In the genomic region with DNA sequence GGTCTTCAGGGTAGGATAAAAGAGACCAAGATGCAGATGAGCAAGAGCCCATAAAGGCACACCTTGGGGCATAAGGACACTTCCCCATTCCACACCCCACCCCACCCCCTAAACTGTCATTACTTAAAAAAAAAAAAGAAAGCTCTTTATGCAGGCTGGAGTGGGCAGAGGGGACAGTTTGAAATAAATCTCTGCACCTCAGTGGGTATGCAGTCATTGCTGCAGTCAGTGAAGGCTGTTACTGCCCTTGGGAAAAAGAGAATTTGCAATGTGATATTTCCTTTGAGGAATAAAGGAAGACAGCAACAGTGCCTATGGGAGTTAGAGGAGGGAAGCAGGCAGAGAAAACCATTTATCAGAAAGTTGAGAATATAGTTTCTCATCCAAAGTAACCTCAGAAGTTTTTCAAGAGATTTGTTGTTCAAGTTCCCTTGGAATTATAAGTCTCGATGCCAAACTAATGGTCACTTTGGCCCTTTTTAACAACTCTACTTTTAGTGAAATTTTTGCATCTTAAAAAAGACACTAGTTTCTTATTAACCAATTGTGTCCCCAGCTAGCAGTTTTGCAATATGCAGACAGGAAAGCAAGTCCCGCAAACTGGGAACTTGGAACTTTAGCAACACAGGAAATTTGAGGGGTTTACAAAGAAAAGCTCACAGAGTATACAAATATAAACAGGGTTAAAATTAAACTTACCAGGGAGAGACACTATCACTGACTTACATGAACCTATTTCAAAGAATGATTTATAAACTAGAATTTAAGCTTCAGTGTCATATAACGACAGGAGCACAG, we compare ENCODE assay signal across 15 cellular contexts.
DNase-seq lines count a peak whose midpoint lies in the region; ATAC-seq and TF ChIP-seq lines count a peak whose summit lies in the region.
"Had no signal": no experiment of that assay in that cellular context is flagged by ENCODE, and none has a peak within 500 bp of the region (broad histone marks: within the 10 kb centered on the region; RNA-seq: fewer than 3 reads in every experiment).

No MANE protein-coding gene starts in this region.

- H3K27me3 Mint-ChIP-seq in WTC11 (ENCODE audit: low read depth) (no peaks in the 10 kb centered on the region), neural crest cell (ENCODE audit: low read depth) (no peaks in the 10 kb centered on the region)

- intact Hi-C loops in colonic mucosa (cut with DNase I) = no loop called here

- no peak overlapping the region for H3K4me2 ChIP-seq in hepatocyte
- H3K4me2 ChIP-seq: A549 had no signal

- no peaks in the 10 kb centered on the region for H4K20me1 ChIP-seq in hepatocyte (ENCODE audit: insufficient read depth, poor library complexity, severe bottlenecking)

- H3K4me3 ChIP-seq in hepatocyte (no peak overlapping the region), colonic mucosa (no peak overlapping the region)
- H3K4me3 ChIP-seq: A549 had no signal

- H2AFZ ChIP-seq in hepatocyte = no peak overlapping the region

- H3K36me3 ChIP-seq in hepatocyte (replicated peaks; ENCODE audit: insufficient read depth, low read depth) = no peaks in the 10 kb centered on the region
- H3K36me3 ChIP-seq in colonic mucosa = no peaks in the 10 kb centered on the region

- DNase-seq in WTC11 (ENCODE audit: low spot score) (no peak), hepatocyte (ENCODE audit: low spot score) (no peak), neural crest cell (ENCODE audit: low read depth, low spot score) (no peak), NCI-H226 (no peak), colonic mucosa (no peak), NOMO-1 treated with dmso at 0.1 percent for 144 hours (lab: John Stamatoyannopoulos, UW; ENCODE audit: unreplicated experiment) (no peak)
- DNase-seq: Caco-2; CD8-positive, alpha-beta memory T cell; DND-41; GDM1; HCEC 1CT; HFFc6; IMR-90 had no signal

- H3K36me3 Mint-ChIP-seq in WTC11 (peaks cover 6% of the 10 kb centered on the region; the same call in 1 of the 2 replicates), neural crest cell (ENCODE audit: low read depth) (no peaks in the 10 kb centered on the region)
- H3K36me3 Mint-ChIP-seq: CD8-positive, alpha-beta memory T cell had no signal

- H3K4me1 Mint-ChIP-seq in WTC11 (peaks cover 26% of the 10 kb centered on the region), neural crest cell (peaks cover 4% of the 10 kb centered on the region)
- H3K4me1 Mint-ChIP-seq: CD8-positive, alpha-beta memory T cell had no signal

- H3K4me3 Mint-ChIP-seq in WTC11 (no peak overlapping the region), neural crest cell (no peak overlapping the region)
- H3K4me3 Mint-ChIP-seq: CD8-positive, alpha-beta memory T cell; HFFc6 had no signal

- H3K27ac ChIP-seq in hepatocyte (peak overlapping the region; percentile 6), colonic mucosa (no peak overlapping the region)
- H3K27ac ChIP-seq: A549 had no signal

- H3K9me2 ChIP-seq in hepatocyte (replicated peaks; ENCODE audit: insufficient read depth) = no peaks in the 10 kb centered on the region

- H3K4me1 ChIP-seq in hepatocyte (ENCODE audit: insufficient read depth) = peaks cover 8% of the 10 kb centered on the region
- no peaks in the 10 kb centered on the region for H3K4me1 ChIP-seq in colonic mucosa
- H3K4me1 ChIP-seq: A549, Caco-2 had no signal

- H3K9me3 ChIP-seq in hepatocyte (ENCODE audit: low read depth) (no peaks in the 10 kb centered on the region), colonic mucosa (no peaks in the 10 kb centered on the region)
- H3K9me3 ChIP-seq: A549, Caco-2 had no signal

- H3K27ac Mint-ChIP-seq in WTC11 = 0 out of 2 replicates have a peak overlapping the region, but pooled peaks have one; percentile 48
- H3K27ac Mint-ChIP-seq in neural crest cell (ENCODE audit: unreplicated experiment) = peak overlapping the region; percentile 39
- H3K27ac Mint-ChIP-seq: CD8-positive, alpha-beta memory T cell; HFFc6 had no signal

- POLR2A ChIA-PET in WTC11 (lab: Charles Lee) = interaction anchor here (0.6 kb wide), 1 partner anchor 9 kb away, joined by 3 read pairs; no protein-coding TSS in a partner anchor

- WGBS in hepatocyte (ENCODE audit: low lambda C conversion rate, missing lambda C conversion rate) = 81% methylated on average over 3 of the region's 3 CpGs

- no peak overlapping the region for H3K9ac ChIP-seq in colonic mucosa (ENCODE audit: low read depth in 2 of 2, low read length in 2 of 2)

- TF ChIP-seq CTCF in WTC11 (IDR thresholded peaks at IDR 0.05) = no peak
- TF ChIP-seq CTCF in hepatocyte (IDR thresholded peaks at IDR 0.05; ENCODE audit: poor library complexity) = no peak
- no peak for TF ChIP-seq CTCF in neural crest cell (conservative IDR thresholded peaks at IDR 0.05)
- TF ChIP-seq CTCF in colonic mucosa (IDR thresholded peaks at IDR 0.05) = no peak

- H3K9me3 Mint-ChIP-seq in WTC11 (peaks cover 3% of the 10 kb centered on the region; the same call in 1 of the 2 replicates), neural crest cell (no peaks in the 10 kb centered on the region)
- H3K9me3 Mint-ChIP-seq: CD8-positive, alpha-beta memory T cell; HFFc6 had no signal

- no peaks in the 10 kb centered on the region for H3K27me3 ChIP-seq in hepatocyte
- no peaks in the 10 kb centered on the region for H3K27me3 ChIP-seq in colonic mucosa

- ATAC-seq in WTC11 (no peak), HG03045 (IDR thresholded peaks at IDR 0.05; ENCODE audit: unreplicated experiment) (no peak)
- ATAC-seq: A549 had no signal

- CTCF ChIA-PET in WTC11 (lab: Charles Lee) = interaction anchor here (0.6 kb wide), 2 partner anchors 13 to 199 kb away, joined by 3 read pairs; no protein-coding TSS in a partner anchor

- H3K79me2 ChIP-seq in hepatocyte = no peaks in the 10 kb centered on the region

TF ChIP-seq in WTC11, 78 proteins besides CTCF, POLR2A, EP300 and RAD21:
- no peak for TF ChIP-seq MAX (CRISPR knock-in tag; IDR thresholded peaks at IDR 0.05)
- no peak for TF ChIP-seq NR3C1 (CRISPR knock-in tag; conservative IDR thresholded peaks at IDR 0.05; ENCODE audit: low read depth)
- TF ChIP-seq, protein P1, sequence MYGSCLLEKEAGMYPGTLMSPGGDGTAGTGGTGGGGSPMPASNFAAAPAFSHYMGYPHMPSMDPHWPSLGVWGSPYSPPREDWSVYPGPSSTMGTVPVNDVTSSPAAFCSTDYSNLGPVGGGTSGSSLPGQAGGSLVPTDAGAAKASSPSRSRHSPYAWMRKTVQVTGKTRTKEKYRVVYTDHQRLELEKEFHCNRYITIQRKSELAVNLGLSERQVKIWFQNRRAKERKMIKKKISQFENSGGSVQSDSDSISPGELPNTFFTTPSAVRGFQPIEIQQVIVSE (CRISPR knock-in tag; IDR thresholded peaks at IDR 0.05; ENCODE audit: borderline replicate concordance) = no peak
- TF ChIP-seq, protein P2, sequence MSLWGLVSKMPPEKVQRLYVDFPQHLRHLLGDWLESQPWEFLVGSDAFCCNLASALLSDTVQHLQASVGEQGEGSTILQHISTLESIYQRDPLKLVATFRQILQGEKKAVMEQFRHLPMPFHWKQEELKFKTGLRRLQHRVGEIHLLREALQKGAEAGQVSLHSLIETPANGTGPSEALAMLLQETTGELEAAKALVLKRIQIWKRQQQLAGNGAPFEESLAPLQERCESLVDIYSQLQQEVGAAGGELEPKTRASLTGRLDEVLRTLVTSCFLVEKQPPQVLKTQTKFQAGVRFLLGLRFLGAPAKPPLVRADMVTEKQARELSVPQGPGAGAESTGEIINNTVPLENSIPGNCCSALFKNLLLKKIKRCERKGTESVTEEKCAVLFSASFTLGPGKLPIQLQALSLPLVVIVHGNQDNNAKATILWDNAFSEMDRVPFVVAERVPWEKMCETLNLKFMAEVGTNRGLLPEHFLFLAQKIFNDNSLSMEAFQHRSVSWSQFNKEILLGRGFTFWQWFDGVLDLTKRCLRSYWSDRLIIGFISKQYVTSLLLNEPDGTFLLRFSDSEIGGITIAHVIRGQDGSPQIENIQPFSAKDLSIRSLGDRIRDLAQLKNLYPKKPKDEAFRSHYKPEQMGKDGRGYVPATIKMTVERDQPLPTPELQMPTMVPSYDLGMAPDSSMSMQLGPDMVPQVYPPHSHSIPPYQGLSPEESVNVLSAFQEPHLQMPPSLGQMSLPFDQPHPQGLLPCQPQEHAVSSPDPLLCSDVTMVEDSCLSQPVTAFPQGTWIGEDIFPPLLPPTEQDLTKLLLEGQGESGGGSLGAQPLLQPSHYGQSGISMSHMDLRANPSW (CRISPR knock-in tag; conservative IDR thresholded peaks at IDR 0.05; ENCODE audit: low read depth) = no peak
- TF ChIP-seq RELA (CRISPR knock-in tag; IDR thresholded peaks at IDR 0.05; ENCODE audit: borderline replicate concordance) = no peak
- TF ChIP-seq ZNF416 (CRISPR knock-in tag; IDR thresholded peaks at IDR 0.05) = no peak
